8 cellular contexts compared by ENCODE assay signal in the genomic region with DNA sequence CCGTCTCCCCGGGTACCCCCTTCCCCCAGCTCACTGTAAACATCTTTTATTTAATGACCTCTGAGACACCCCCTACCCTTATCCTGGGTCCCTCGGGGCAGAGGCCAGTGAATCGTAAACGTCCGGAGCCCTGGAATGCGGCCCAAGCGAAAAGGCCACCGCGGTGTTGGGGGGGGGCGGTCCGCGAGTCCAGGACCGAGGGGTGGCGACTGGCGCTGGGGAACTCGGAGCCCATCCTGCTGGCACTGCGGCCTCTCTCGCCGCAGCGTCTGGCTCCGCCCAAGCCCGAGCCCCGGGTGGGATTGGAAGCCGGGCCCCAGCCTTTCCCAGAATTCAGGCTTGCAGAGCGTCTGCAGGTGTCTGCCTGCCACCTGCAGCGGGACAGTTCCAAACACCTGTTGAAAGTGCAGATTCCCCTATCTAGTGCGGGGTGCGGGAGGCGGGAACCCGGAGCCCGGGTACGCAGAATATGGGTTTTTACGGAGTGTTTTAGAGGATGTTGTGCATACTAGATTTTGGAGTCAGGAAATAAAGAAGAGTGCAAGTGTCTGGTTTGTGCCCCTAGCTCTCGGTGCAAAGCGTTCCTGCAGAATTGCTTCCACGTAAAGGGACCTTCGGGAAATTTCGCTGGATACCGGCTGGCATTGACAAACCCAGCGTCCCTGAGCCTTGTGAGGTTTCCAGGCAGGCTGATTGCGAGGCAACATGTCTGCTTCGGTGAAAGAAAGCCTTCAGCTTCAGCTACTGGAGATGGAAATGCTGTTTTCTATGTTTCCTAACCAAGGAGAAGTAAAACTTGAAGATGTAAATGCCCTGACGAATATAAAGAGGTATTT. TPM values are rescaled to one million over a fixed set of nuclear protein-coding genes. Genes with fewer than 3 reads are reported as not detected.
DNase-seq lines count a peak whose midpoint lies in the region; ATAC-seq and TF ChIP-seq lines count a peak whose summit lies in the region.

No MANE protein-coding gene starts in this region.

- DNase-seq in AG20443 (ENCODE audit: low spot score): peak; percentile 72
- peak; percentile 45 for DNase-seq in PC-3
- peak; percentile 43 for DNase-seq in activated naive CD8-positive, alpha-beta T cell treated with anti-CD3 and anti-CD28 coated beads, Interleukin-2, amount 10 ng/mL, durations not matched to agents 7 days and 5 days
- peak; percentile 37 to 49 for DNase-seq in heart right ventricle
- peak; percentile 86 for DNase-seq in osteocyte (ENCODE audit: extremely low spot score, unreplicated experiment)
- DNase-seq in NCI-H2029 (lab: John Stamatoyannopoulos, UW): no peak

- H3K9me2 ChIP-seq in PC-3 (replicated peaks; ENCODE audit: low read length): no peaks in the 10 kb centered on the region

- H3K27me3 Mint-ChIP-seq in activated naive CD8-positive, alpha-beta T cell treated with anti-CD3 and anti-CD28 coated beads, Interleukin-2, amount 10 ng/mL, durations not matched to agents 7 days and 5 days: peaks cover 4% of the 10 kb centered on the region
- H3K27me3 Mint-ChIP-seq in osteocyte (ENCODE audit: unreplicated experiment): no peaks in the 10 kb centered on the region

- peak overlapping the region; percentile 81 for H3K9ac ChIP-seq in PC-3 (ENCODE audit: low read length)

- BruUV-seq in PC-3 (replicated peaks; lab: Mats Ljungman, UMichigan): TSS peak; percentile 41

- H3K36me3 Mint-ChIP-seq in activated naive CD8-positive, alpha-beta T cell treated with anti-CD3 and anti-CD28 coated beads, Interleukin-2, amount 10 ng/mL, durations not matched to agents 7 days and 5 days: peaks cover 2% of the 10 kb centered on the region
- H3K36me3 Mint-ChIP-seq in osteocyte (ENCODE audit: unreplicated experiment): peaks cover 17% of the 10 kb centered on the region

- H3K79me2 ChIP-seq in PC-3 (ENCODE audit: low read length): peaks cover 39% of the 10 kb centered on the region

- H3K4me1 Mint-ChIP-seq in activated naive CD8-positive, alpha-beta T cell treated with anti-CD3 and anti-CD28 coated beads, Interleukin-2, amount 10 ng/mL, durations not matched to agents 7 days and 5 days: peaks cover 19% of the 10 kb centered on the region
- peaks cover 55% of the 10 kb centered on the region for H3K4me1 Mint-ChIP-seq in osteocyte (ENCODE audit: unreplicated experiment)

- H3K4me3 ChIP-seq in PC-3 (ENCODE audit: low read length): peak overlapping the region; percentile 86
- H3K4me3 ChIP-seq in heart right ventricle: peak overlapping the region; percentile 75 to 95 (median 88)

- H3K4me2 ChIP-seq in PC-3 (ENCODE audit: low read length): peak overlapping the region; percentile 99

- no peaks in the 10 kb centered on the region for H3K9me3 Mint-ChIP-seq in activated naive CD8-positive, alpha-beta T cell treated with anti-CD3 and anti-CD28 coated beads, Interleukin-2, amount 10 ng/mL, durations not matched to agents 7 days and 5 days
- H3K9me3 Mint-ChIP-seq in osteocyte (ENCODE audit: unreplicated experiment): no peaks in the 10 kb centered on the region

- H3K27me3 ChIP-seq in PC-3 (ENCODE audit: low read length) (no peaks in the 10 kb centered on the region), heart right ventricle (no peaks in the 10 kb centered on the region)

- intact Hi-C loops in PC-3 (cut with micrococcal nuclease): loop anchor here (5.0 to 10.0 kb wide), 2 partner anchors 127 to 949 kb away; a partner anchor contains a TSS
- intact Hi-C loops in heart right ventricle (cut with DNase I): loop anchor here in 7 of 10 donors (1.0 to 10.0 kb wide), 5 partner anchors 123 to 949 kb away; a partner anchor contains a TSS

- peaks cover 25% of the 10 kb centered on the region for H3K4me1 ChIP-seq in PC-3 (ENCODE audit: insufficient read depth, low read length)
- H3K4me1 ChIP-seq in heart right ventricle: peaks cover 0 to 42% (median 22%) of the 10 kb centered on the region in 9 donors

- TF ChIP-seq CTCF in PC-3 (conservative IDR thresholded peaks at IDR 0.05; ENCODE audit: low read depth, low read length) (no peak), heart right ventricle (IDR thresholded peaks at IDR 0.05) (no peak), osteocyte (IDR thresholded peaks at IDR 0.05) (no peak)

- H3K9me3 ChIP-seq in PC-3 (ENCODE audit: low read length) (no peaks in the 10 kb centered on the region), heart right ventricle (no peaks in the 10 kb centered on the region)

- no peaks in the 10 kb centered on the region for H3F3A ChIP-seq in PC-3 (ENCODE audit: low read length, unreplicated experiment)

- peak; percentile 11 for ATAC-seq in GM18868 (IDR thresholded peaks at IDR 0.05; ENCODE audit: unreplicated experiment)
- peak; percentile 17 for ATAC-seq in HG03135 (IDR thresholded peaks at IDR 0.05; ENCODE audit: unreplicated experiment)
- peak; percentile 64 for ATAC-seq in PC-3
- peak; percentile 10 for ATAC-seq in activated naive CD8-positive, alpha-beta T cell treated with anti-CD3 and anti-CD28 coated beads, Interleukin-2, amount 10 ng/mL, durations not matched to agents 7 days and 5 days (ENCODE audit: low read depth)
- peak; percentile 50 to 86 (median 66) for ATAC-seq in heart right ventricle

- 3 to 4% methylated on average over 44 of the region's 44 CpGs for WGBS in heart right ventricle, 2 donors

- H4K20me1 ChIP-seq in PC-3 (ENCODE audit: low read length): no peaks in the 10 kb centered on the region

- H3K27ac ChIP-seq in PC-3 (ENCODE audit: low read length) (no peak overlapping the region), heart right ventricle (peak overlapping the region in 9 of 10 donors; percentile 75 to 92 (median 81))

- H3K27ac Mint-ChIP-seq in activated naive CD8-positive, alpha-beta T cell treated with anti-CD3 and anti-CD28 coated beads, Interleukin-2, amount 10 ng/mL, durations not matched to agents 7 days and 5 days: peak overlapping the region; percentile 25
- H3K27ac Mint-ChIP-seq in osteocyte (ENCODE audit: unreplicated experiment): peak overlapping the region; percentile 66

- CTCF ChIA-PET in PC-3 (lab: Charles Lee): interaction anchor here (1.9 kb wide), 1 partner anchor 126 kb away, joined by 6 read pairs; a partner anchor contains a TSS

- H3K36me3 ChIP-seq in PC-3 (ENCODE audit: low read depth, low read length): no peaks in the 10 kb centered on the region
- peaks cover 0 to 41% (median 0%) of the 10 kb centered on the region in 9 donors for H3K36me3 ChIP-seq in heart right ventricle

- POLR2A ChIA-PET in PC-3 (lab: Charles Lee; ENCODE audit: unreplicated experiment): no interaction called here
- POLR2A ChIA-PET in activated naive CD8-positive, alpha-beta T cell treated with anti-CD3 and anti-CD28 coated beads, Interleukin-2, amount 10 ng/mL, durations not matched to agents 7 days and 5 days (lab: Charles Lee): interaction anchor here (3.2 kb wide), 1 partner anchor 128 kb away, joined by 8 read pairs; a partner anchor contains a TSS

- H2AFZ ChIP-seq in PC-3 (ENCODE audit: low read length): peak overlapping the region; percentile 77

- peak overlapping the region; percentile 97 for H3K4me3 Mint-ChIP-seq in activated naive CD8-positive, alpha-beta T cell treated with anti-CD3 and anti-CD28 coated beads, Interleukin-2, amount 10 ng/mL, durations not matched to agents 7 days and 5 days
- H3K4me3 Mint-ChIP-seq in osteocyte (ENCODE audit: unreplicated experiment): peak overlapping the region; percentile 98

RNA-seq across cellular contexts. Expression of a gene that starts 0.8 kb away (rescaled TPM):
- 0.63 and 1.3 TPM in 2 replicates for total RNA-seq in PC-3 (2014; rRNA removed)
- 1 to 10 TPM; 2.2 TPM for total RNA-seq in activated naive CD8-positive, alpha-beta T cell treated with anti-CD3 and anti-CD28 coated beads, Interleukin-2, amount 10 ng/mL, durations not matched to agents 7 days and 5 days
- 1 to 10 TPM; 2.8 to 4.2 (median 3.4) TPM for total RNA-seq in heart right ventricle
- 1 to 10 TPM; 1.9 to 2.5 TPM for polyA plus RNA-seq in heart right ventricle
- 7.0 and 8.2 TPM in 2 replicates for total RNA-seq in osteocyte

RNA-seq across cellular contexts. Expression of a gene that starts 0.9 kb away (rescaled TPM):
- total RNA-seq in PC-3 (2014; rRNA removed) (17.0 and 25.2 TPM in 2 replicates), heart right ventricle (10 to 100 TPM; 12.7 to 23.4 (median 17.0) TPM), osteocyte (74.6 and 81.1 TPM in 2 replicates)
- total RNA-seq in activated naive CD8-positive, alpha-beta T cell treated with anti-CD3 and anti-CD28 coated beads, Interleukin-2, amount 10 ng/mL, durations not matched to agents 7 days and 5 days: 10 to 100 TPM; 13.0 to 22.4 TPM
- 10 to 100 TPM in 1 of 2 donors, 1 to 10 TPM in 1; 5.3 to 13.6 TPM for polyA plus RNA-seq in heart right ventricle

Comparison
In these comparisons a context has a peak if more than half of its experiments do, and no peak if none do; other contexts are left out.
1. ATAC-seq: peak in every context shown above with its lines; median percentile 66 in heart right ventricle; 64 in PC-3; 17 in HG03135; 11 in GM18868; 10 in activated naive CD8-positive, alpha-beta T cell treated with anti-CD3 and anti-CD28 coated beads, Interleukin-2, amount 10 ng/mL, durations not matched to agents 7 days and 5 days.